17 cellular contexts compared by ENCODE assay signal in genomic region chr10:631266-631665, GRCh38.
"Had no signal": no experiment of that assay in that cellular context is flagged by ENCODE, and none has a peak within 500 bp of the region (broad histone marks: within the 10 kb centered on the region; RNA-seq: fewer than 3 reads in every experiment).

No MANE protein-coding gene starts in this region.

- H3K9me3 Mint-ChIP-seq: immature natural killer cell; memory B cell; nephron; stimulated activated memory B cell treated with anti-CD40 and anti-IgM and Interleukin-4, amounts not matched to agents 10 μg/mL and 1 μg/mL and 100 μg/mL, for 72 hours; stimulated activated naive CD8-positive, alpha-beta T cell treated with anti-CD3 and anti-CD28 coated beads, Interleukin-15, Interleukin-2, amounts not matched to agents 100 ng/mL and 50 ng/mL, for 24 hours had no signal

- H3K27ac Mint-ChIP-seq: immature natural killer cell; memory B cell; naive B cell; nephron; stimulated activated memory B cell treated with anti-CD40 and anti-IgM and Interleukin-4, amounts not matched to agents 10 μg/mL and 1 μg/mL and 100 μg/mL, for 72 hours; stimulated activated naive CD8-positive, alpha-beta T cell treated with anti-CD3 and anti-CD28 coated beads, Interleukin-15, Interleukin-2, amounts not matched to agents 100 ng/mL and 50 ng/mL, for 24 hours had no signal

- DNase-seq: colonic mucosa; effector CD8-positive, alpha-beta T cell; immature natural killer cell; left lung; naive B cell; stimulated activated CD4-positive, alpha-beta T cell treated with anti-CD3 and anti-CD28 coated beads, Interleukin-4, amount 100 ng/mL, for 24 hours; testis had no signal

- H3K4me1 Mint-ChIP-seq: memory B cell; stimulated activated memory B cell treated with anti-CD40 and anti-IgM and Interleukin-4, amounts not matched to agents 10 μg/mL and 1 μg/mL and 100 μg/mL, for 72 hours had no signal

- H3K4me3 ChIP-seq: colonic mucosa, left lung, lower lobe of right lung, smooth muscle cell, testis, tibial nerve, upper lobe of right lung, vagina had no signal

- H3K4me3 Mint-ChIP-seq: immature natural killer cell; memory B cell; naive B cell; nephron; stimulated activated memory B cell treated with anti-CD40 and anti-IgM and Interleukin-4, amounts not matched to agents 10 μg/mL and 1 μg/mL and 100 μg/mL, for 72 hours; stimulated activated naive CD8-positive, alpha-beta T cell treated with anti-CD3 and anti-CD28 coated beads, Interleukin-15, Interleukin-2, amounts not matched to agents 100 ng/mL and 50 ng/mL, for 24 hours had no signal

- H3K27ac ChIP-seq: colonic mucosa, left lung, lower lobe of right lung, testis, upper lobe of right lung, vagina had no signal

- H3K27me3 ChIP-seq: colonic mucosa, testis, tibial nerve, upper lobe of right lung, vagina had no signal

- H3K4me2 ChIP-seq: smooth muscle cell had no signal

- H3K4me1 ChIP-seq: colonic mucosa, left lung, lower lobe of right lung had no signal

- H3K36me3 ChIP-seq: colonic mucosa, left lung, lower lobe of right lung, tibial nerve, upper lobe of right lung, vagina had no signal

- ATAC-seq: esophagus mucosa; left lung; lower lobe of right lung; stimulated activated memory B cell treated with anti-CD40 and anti-IgM and Interleukin-4, amounts not matched to agents 10 μg/mL and 1 μg/mL and 100 μg/mL, for 72 hours; upper lobe of right lung had no signal

- H3K36me3 Mint-ChIP-seq: immature natural killer cell; memory B cell; naive B cell; stimulated activated memory B cell treated with anti-CD40 and anti-IgM and Interleukin-4, amounts not matched to agents 10 μg/mL and 1 μg/mL and 100 μg/mL, for 72 hours had no signal

- H3K9me3 ChIP-seq: colonic mucosa, left lung, lower lobe of right lung, testis, tibial nerve, upper lobe of right lung, vagina had no signal
